In the genomic region with DNA sequence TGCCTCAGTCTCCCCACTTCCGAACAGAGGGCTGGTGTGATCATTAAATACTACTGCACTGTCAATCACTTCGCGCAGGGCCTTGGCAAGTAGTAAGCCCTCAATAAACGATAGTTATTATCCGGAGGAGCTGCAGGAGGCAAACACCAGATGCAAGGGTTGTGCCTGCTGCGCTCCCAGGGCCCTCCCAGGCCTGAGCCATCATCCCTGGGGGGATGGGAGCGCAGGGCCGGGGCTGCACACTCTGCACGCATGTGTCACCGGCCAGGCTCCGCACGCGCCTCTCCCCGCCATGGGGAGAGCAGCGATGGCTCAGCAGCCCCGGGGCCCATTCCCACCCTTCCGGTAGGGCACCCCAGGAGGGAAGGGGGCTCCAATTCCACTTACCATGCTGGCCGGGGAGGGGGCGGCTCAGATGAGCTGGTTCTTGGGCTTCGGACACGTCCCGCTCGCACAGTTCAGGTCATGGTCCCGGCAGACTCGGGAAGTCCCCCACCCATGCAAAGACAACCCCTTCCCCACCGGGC, we compare ENCODE assay signal across 1 cellular context.
TF ChIP-seq lines count a peak whose summit lies in the region.

No MANE protein-coding gene starts in this region.

TF ChIP-seq in IMR-90, 13 proteins besides CTCF, POLR2A, EP300 and RAD21 (continued from another document):
- TF ChIP-seq RFX5 (IDR thresholded peaks at IDR 0.05; ENCODE audit: low read depth, low read length), result no peak
- TF ChIP-seq RCOR1 (IDR thresholded peaks at IDR 0.05; ENCODE audit: insufficient replicate concordance, low read length), result peak; percentile 55
- peak; percentile 72; the same call in 1 of the 2 replicates for TF ChIP-seq MAZ (IDR thresholded peaks at IDR 0.05; ENCODE audit: borderline replicate concordance, low read depth, low read length)
- no peak for TF ChIP-seq MAFK (IDR thresholded peaks at IDR 0.05; ENCODE audit: low read depth, low read length)
- TF ChIP-seq FOS (IDR thresholded peaks at IDR 0.05; ENCODE audit: low read depth, low read length), result no peak
